8 cellular contexts compared by ENCODE assay signal in the genomic region with DNA sequence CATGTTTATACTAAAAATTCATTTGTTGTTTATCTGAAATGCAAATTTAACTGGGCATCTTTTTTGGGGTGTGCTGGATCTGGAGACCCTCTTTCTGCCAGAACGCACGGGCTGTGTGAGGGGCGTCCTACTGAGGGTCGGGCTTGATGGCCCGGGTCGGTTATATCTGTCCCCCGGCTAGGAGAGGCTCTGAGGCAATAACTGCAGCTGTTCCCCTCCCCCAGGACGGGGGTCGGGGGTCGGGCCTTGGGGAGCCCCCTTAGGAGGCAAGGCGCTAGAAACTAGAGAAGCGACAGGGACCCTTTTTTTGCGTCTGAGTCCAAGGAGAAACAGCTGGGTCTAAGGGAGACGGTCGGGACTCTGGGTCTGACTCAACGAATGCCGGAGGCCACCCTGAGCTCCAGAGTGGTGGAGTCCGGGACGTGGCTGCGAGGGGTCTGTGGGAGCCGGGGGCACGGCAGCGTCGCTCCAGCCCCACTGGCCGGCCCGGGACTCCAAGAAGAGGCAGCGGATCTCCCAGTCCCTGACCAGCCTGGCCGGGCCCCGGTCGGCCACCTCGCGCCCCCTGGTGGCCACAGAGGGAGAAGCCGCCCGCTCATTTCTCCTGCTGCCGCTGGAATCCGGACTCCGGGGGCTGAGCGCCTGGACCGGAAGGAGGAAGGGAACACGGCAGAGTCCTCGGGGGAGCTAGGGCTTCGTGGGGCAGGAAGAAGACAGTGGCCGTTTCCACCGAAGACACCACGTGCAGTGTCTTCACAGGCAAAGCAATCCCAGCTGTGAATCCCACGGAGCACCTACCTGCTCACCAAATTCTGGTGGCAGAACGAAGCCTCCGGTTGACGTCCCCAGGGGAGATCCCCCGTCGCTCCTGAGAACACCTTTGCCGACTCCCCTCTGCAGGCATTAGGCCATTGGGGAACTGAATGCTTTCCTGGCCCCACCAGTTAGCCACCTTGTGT. TPM values are rescaled to one million over a fixed set of nuclear protein-coding genes. Genes with fewer than 3 reads are reported as not detected.
DNase-seq lines count a peak whose midpoint lies in the region; ATAC-seq and TF ChIP-seq lines count a peak whose summit lies in the region.

No MANE protein-coding gene starts in this region.

- no peaks in the 10 kb centered on the region for H4K20me1 ChIP-seq in HCT116 (ENCODE audit: insufficient read depth)

- H3K79me2 ChIP-seq in HCT116 (ENCODE audit: insufficient read depth, low read length), result no peaks in the 10 kb centered on the region

- TF ChIP-seq RAD21 in HCT116 (IDR thresholded peaks at IDR 0.05; ENCODE audit: low read depth), result peak; percentile 86

- intact Hi-C loops in HCT116 (cut with micrococcal nuclease), result loop anchor here (1.0 kb wide), 2 partner anchors 173 to 716 kb away; no protein-coding TSS in a partner anchor

- in situ Hi-C loops in astrocyte of the cerebellum (cut with HindIII; ENCODE audit: low sequenced_read_pairs), result no loop called here

- no peak for TF ChIP-seq POLR2A in HCT116 (IDR thresholded peaks at IDR 0.05; ENCODE audit: borderline replicate concordance, extremely low read depth, insufficient read depth, insufficient read length)

- H3K4me2 ChIP-seq in HCT116 (ENCODE audit: low read length), result peak overlapping the region; percentile 77

- H3K9me3 ChIP-seq in HCT116 (ENCODE audit: control insufficient read depth in 1 of 2, insufficient read depth in 1 of 2, low read depth in 1 of 2, low read length in 2 of 2), result no peaks in the 10 kb centered on the region

- no TSS peak for BruUV-seq in HCT116 (replicated peaks; lab: Mats Ljungman, UMichigan)

- RAD21 ChIA-PET in HCT116 (lab: Charles Lee; ENCODE audit: low non-redundant PET in 1 of 2, low total read pairs in 2 of 2, uncharacterized antibody in 2 of 2, unreplicated experiment in 2 of 2), result interaction anchor here in 1 of 2 experiments (0.9 kb wide), 1 partner anchor 174 kb away, joined by 3 read pairs; no protein-coding TSS in a partner anchor

- TF ChIP-seq CTCF in HCT116 (IDR thresholded peaks at IDR 0.05 in 2 of 3, conservative IDR thresholded peaks at IDR 0.05 in 1 of 3; ENCODE audit: borderline replicate concordance in 1 of 3, insufficient read depth in 1 of 3, low read depth in 2 of 3, low read length in 2 of 3) (peak; percentile 87 to 90 (median 90)), astrocyte of the cerebellum (IDR thresholded peaks at IDR 0.05; ENCODE audit: low read depth, low read length, missing control alignments) (peak; percentile 81), retinal pigment epithelial cell (conservative IDR thresholded peaks at IDR 0.05; ENCODE audit: low read depth, low read length) (peak; percentile 87)

- no peak overlapping the region for H3K27ac ChIP-seq in HCT116 (ENCODE audit: low read depth, low read length)

- POLR2A ChIA-PET in HCT116 (lab: Charles Lee), result interaction anchor here (0.6 kb wide), 1 partner anchor 29 kb away, joined by 3 read pairs; no protein-coding TSS in a partner anchor

- no peaks in the 10 kb centered on the region for H3K27me3 ChIP-seq in HCT116 (ENCODE audit: insufficient read depth, low read length)

- H2AFZ ChIP-seq in HCT116 (ENCODE audit: low read depth, low read length, poor library complexity, severe bottlenecking), result peak overlapping the region; percentile 97

- DNase-seq in DMS79 (lab: John Stamatoyannopoulos, UW) (peak; percentile 65), HCT116 (ENCODE audit: low read depth, low spot score) (peak; percentile 34), NCI-H1417 treated with DMSO at 0.1 percent for 48 hours (lab: John Stamatoyannopoulos, UW) (peak; percentile 9), T-helper 9 cell (peak; percentile 80), astrocyte of the cerebellum (ENCODE audit: low read depth) (peak; percentile 42), hippocampal formation (lab: John Stamatoyannopoulos, UW) (peak; percentile 30 to 70), retinal pigment epithelial cell (ENCODE audit: low read depth) (no peak)

- H3K4me1 ChIP-seq in HCT116 (ENCODE audit: control insufficient read depth in 1 of 2, insufficient read depth in 2 of 2, low read length in 2 of 2), result peaks cover 2 to 10% of the 10 kb centered on the region in 2 experiments; a peak in 1 of 4 replicates

- H3K4me3 ChIP-seq in HCT116 (replicated peaks in 1 of 2; ENCODE audit: low read depth in 1 of 2, low read length in 2 of 2) (peak overlapping the region; percentile 33 to 48), astrocyte of the cerebellum (ENCODE audit: low read depth, low read length) (peak overlapping the region; percentile 48), retinal pigment epithelial cell (ENCODE audit: low read length) (peak overlapping the region; percentile 61)

- 0 out of 2 replicates have a peak overlapping the region, but pooled peaks have one; percentile 14 for H3K9ac ChIP-seq in HCT116 (ENCODE audit: low read length)

- peak; percentile 97 for ATAC-seq in HCT116
- no peak for ATAC-seq in GM21619 (IDR thresholded peaks at IDR 0.05; ENCODE audit: unreplicated experiment)

- CTCF ChIA-PET in HCT116 (lab: Charles Lee), result interaction anchor here (0.6 to 2.4 kb wide), 12 partner anchors 15 to 1513 kb away, joined by 3 to 9 read pairs (median 5); partner anchors contain the start of gene BEND3

- no peaks in the 10 kb centered on the region for H3K36me3 ChIP-seq in HCT116 (ENCODE audit: control insufficient read depth in 1 of 2, insufficient read depth in 2 of 2, low read length in 2 of 2)

- H3K9me2 ChIP-seq in HCT116 (ENCODE audit: insufficient read depth), result no peaks in the 10 kb centered on the region

TF ChIP-seq in HCT116, 20 proteins besides CTCF, POLR2A, EP300 and RAD21:
- no peak for TF ChIP-seq SIN3A (IDR thresholded peaks at IDR 0.05; ENCODE audit: low read depth)
- TF ChIP-seq POLR2AphosphoS5 (IDR thresholded peaks at IDR 0.05; ENCODE audit: low read depth, low read length), result 0 out of 2 replicates have a peak, but pooled peaks have one; percentile 19
- TF ChIP-seq ATF3 (IDR thresholded peaks at IDR 0.05), result no peak
- TF ChIP-seq FOSL1 (IDR thresholded peaks at IDR 0.05; ENCODE audit: low read depth), result no peak
- TF ChIP-seq, protein P1, sequence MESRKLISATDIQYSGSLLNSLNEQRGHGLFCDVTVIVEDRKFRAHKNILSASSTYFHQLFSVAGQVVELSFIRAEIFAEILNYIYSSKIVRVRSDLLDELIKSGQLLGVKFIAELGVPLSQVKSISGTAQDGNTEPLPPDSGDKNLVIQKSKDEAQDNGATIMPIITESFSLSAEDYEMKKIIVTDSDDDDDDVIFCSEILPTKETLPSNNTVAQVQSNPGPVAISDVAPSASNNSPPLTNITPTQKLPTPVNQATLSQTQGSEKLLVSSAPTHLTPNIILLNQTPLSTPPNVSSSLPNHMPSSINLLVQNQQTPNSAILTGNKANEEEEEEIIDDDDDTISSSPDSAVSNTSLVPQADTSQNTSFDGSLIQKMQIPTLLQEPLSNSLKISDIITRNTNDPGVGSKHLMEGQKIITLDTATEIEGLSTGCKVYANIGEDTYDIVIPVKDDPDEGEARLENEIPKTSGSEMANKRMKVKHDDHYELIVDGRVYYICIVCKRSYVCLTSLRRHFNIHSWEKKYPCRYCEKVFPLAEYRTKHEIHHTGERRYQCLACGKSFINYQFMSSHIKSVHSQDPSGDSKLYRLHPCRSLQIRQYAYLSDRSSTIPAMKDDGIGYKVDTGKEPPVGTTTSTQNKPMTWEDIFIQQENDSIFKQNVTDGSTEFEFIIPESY (IDR thresholded peaks at IDR 0.05; ENCODE audit: extremely low read depth, insufficient replicate concordance, low read length), result no peak
- peak; percentile 11 for TF ChIP-seq YY1 (IDR thresholded peaks at IDR 0.05; ENCODE audit: extremely low read depth, insufficient replicate concordance, low read depth, low read length)
- TF ChIP-seq, protein P2, sequence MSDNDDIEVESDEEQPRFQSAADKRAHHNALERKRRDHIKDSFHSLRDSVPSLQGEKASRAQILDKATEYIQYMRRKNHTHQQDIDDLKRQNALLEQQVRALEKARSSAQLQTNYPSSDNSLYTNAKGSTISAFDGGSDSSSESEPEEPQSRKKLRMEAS (IDR thresholded peaks at IDR 0.05), result peak; percentile 46; the same call in 1 of the 2 replicates
- no peak for TF ChIP-seq ZFX (IDR thresholded peaks at IDR 0.05)
- no peak for TF ChIP-seq CBX3 (IDR thresholded peaks at IDR 0.05; ENCODE audit: low read depth)
- TF ChIP-seq ELF1 (IDR thresholded peaks at IDR 0.05; ENCODE audit: borderline replicate concordance, low read depth), result peak; percentile 29; the same call in 1 of the 2 replicates
- TF ChIP-seq SP1 (IDR thresholded peaks at IDR 0.05; ENCODE audit: low read depth), result no peak
- TF ChIP-seq EZH2 (IDR thresholded peaks at IDR 0.05), result no peak

RNA-seq across cellular contexts. Expression of gene SCML4, which starts 24.0 kb away (rescaled TPM):
- total RNA-seq in HCT116 (2021; ENCODE audit: unreplicated experiment), result not detected
- not detected in 2 replicates for polyA plus RNA-seq in HCT116 (2012)
